ENCODE assay signal across 14 cellular contexts in genomic region chr22:40733919-40734318, GRCh38. TPM values are rescaled to one million over a fixed set of nuclear protein-coding genes. Genes with fewer than 3 reads are reported as not detected.
"Had no signal": no experiment of that assay in that cellular context is flagged by ENCODE, and none has a peak within 500 bp of the region (broad histone marks: within the 10 kb centered on the region; RNA-seq: fewer than 3 reads in every experiment).

No MANE protein-coding gene starts in this region.

- H3K9me3 ChIP-seq: left lung, sigmoid colon, spleen, stomach, thoracic aorta had no signal

- H3K27ac Mint-ChIP-seq: activated naive CD4-positive, alpha-beta T cell treated with anti-CD3 and anti-CD28 coated beads, Interleukin-2, amount 10 ng/mL, durations not matched to agents 7 days and 5 days; activated T-helper 2 cell treated with anti-CD3 and anti-CD28 coated beads, Interferon-gamma antibody, Interleukin-2, Interleukin-4, amounts not matched to agents 10 μg/mL and 5 μg/mL and 100 μg/mL, durations not matched to agents 14 hours and 24 hours and 36 hours had no signal

- H3K27ac ChIP-seq: cardiac muscle cell, left lung, spleen, thoracic aorta had no signal

- H3K36me3 ChIP-seq: cardiac muscle cell, left lung, sigmoid colon, spleen, stomach, thoracic aorta had no signal

- H3K27me3 ChIP-seq: cardiac muscle cell, left lung, sigmoid colon, spleen, stomach had no signal

- ATAC-seq: left lung had no signal

- DNase-seq: activated CD4-positive, alpha-beta T cell treated with anti-CD3 and anti-CD28 coated beads for 1 hour; activated CD4-positive, alpha-beta T cell treated with anti-CD3 and anti-CD28 coated beads, Interleukin-2, amount 50 U/mL, for 48 hours; activated naive CD4-positive, alpha-beta T cell treated with anti-CD3 and anti-CD28 coated beads, Interleukin-2, amount 10 ng/mL, durations not matched to agents 7 days and 5 days; islet precursor cell; left lung; sigmoid colon; spleen had no signal

- H3K27me3 Mint-ChIP-seq: activated naive CD4-positive, alpha-beta T cell treated with anti-CD3 and anti-CD28 coated beads, Interleukin-2, amount 10 ng/mL, durations not matched to agents 7 days and 5 days had no signal

- H3K9me3 Mint-ChIP-seq: neural crest cell had no signal

- H3K4me3 Mint-ChIP-seq: activated naive CD4-positive, alpha-beta T cell treated with anti-CD3 and anti-CD28 coated beads, Interleukin-2, amount 10 ng/mL, durations not matched to agents 7 days and 5 days; neural crest cell had no signal

- H3K4me3 ChIP-seq: cardiac muscle cell, left lung, sigmoid colon, spleen, stomach, thoracic aorta had no signal

RNA-seq across cellular contexts. Expression of gene MCHR1, which starts 54.6 kb away (rescaled TPM):
- total RNA-seq: activated T-helper 2 cell treated with anti-CD3 and anti-CD28 coated beads, Interferon-gamma antibody, Interleukin-2, Interleukin-4, amounts not matched to agents 10 μg/mL and 5 μg/mL and 100 μg/mL, durations not matched to agents 14 hours and 24 hours and 36 hours; osteocyte; stomach; T-helper 2 cell treated with Interferon-gamma antibody and Interleukin-4, amounts not matched to agents 100 ng/mL and 5 ng/mL, for 36 hours had no signal
